16 cellular contexts compared by ENCODE assay signal in genomic region chr14:100070310-100070709, GRCh38. TPM values are rescaled to one million over a fixed set of nuclear protein-coding genes. Genes with fewer than 3 reads are reported as not detected.
DNase-seq lines count a peak whose midpoint lies in the region; ATAC-seq lines count a peak whose summit lies in the region.
"Had no signal": no experiment of that assay in that cellular context is flagged by ENCODE, and none has a peak within 500 bp of the region (broad histone marks: within the 10 kb centered on the region; RNA-seq: fewer than 3 reads in every experiment).

No MANE protein-coding gene starts in this region.

- H3K4me3 ChIP-seq in BLaER1 treated with 17β-estradiol and CSF1 and Interleukin-3, amounts not matched to agents 10 nM and 100 nM = peak overlapping the region in 2 of 10 experiments; percentile 61 to 65; a peak in 2 of 20 replicates
- H3K4me3 ChIP-seq in muscle layer of duodenum (ENCODE audit: low read depth in 1 of 2, low read length in 2 of 2) = no peak overlapping the region
- H3K4me3 ChIP-seq: cardiac muscle cell, gastroesophageal sphincter, MG63 had no signal

- H3K9me3 ChIP-seq in BLaER1 treated with 17β-estradiol and CSF1 and Interleukin-3, amounts not matched to agents 10 nM and 100 nM (replicated peaks in 1 of 11) = no peaks in the 10 kb centered on the region
- H3K9me3 ChIP-seq in KOPT-K1 (ENCODE audit: insufficient read depth, low read length, poor library complexity, severe bottlenecking) (no peaks in the 10 kb centered on the region), muscle layer of duodenum (ENCODE audit: control insufficient read depth in 1 of 2, low read length in 2 of 2) (no peaks in the 10 kb centered on the region)
- H3K9me3 ChIP-seq: gastroesophageal sphincter, MG63 had no signal

- H3K9me3 Mint-ChIP-seq in activated T-helper 1 cell treated with anti-CD3 and anti-CD28 coated beads, Interleukin-12 subunit alpha, Interleukin-12 subunit beta, Interleukin-2, Interleukin-4 antibody, amounts not matched to agents 30 ng/mL and 10 ng/mL and 1 ng/mL, durations not matched to agents 14 hours and 24 hours and 36 hours = no peaks in the 10 kb centered on the region

- H3K4me3 Mint-ChIP-seq in activated T-helper 1 cell treated with anti-CD3 and anti-CD28 coated beads, Interleukin-12 subunit alpha, Interleukin-12 subunit beta, Interleukin-2, Interleukin-4 antibody, amounts not matched to agents 30 ng/mL and 10 ng/mL and 1 ng/mL, durations not matched to agents 14 hours and 24 hours and 36 hours = peak overlapping the region; percentile 88
- H3K4me3 Mint-ChIP-seq: type B pancreatic cell had no signal

- peaks cover 0 to 80% (median 19%) of the 10 kb centered on the region in 11 experiments; a peak in 16 of 22 replicates for H4K20me1 ChIP-seq in BLaER1 treated with 17β-estradiol and CSF1 and Interleukin-3, amounts not matched to agents 10 nM and 100 nM

- no peak for ATAC-seq in HG02885 (IDR thresholded peaks at IDR 0.05; ENCODE audit: poor library complexity, unreplicated experiment)
- ATAC-seq in HG03457 (IDR thresholded peaks at IDR 0.05; ENCODE audit: unreplicated experiment) = no peak
- ATAC-seq: gastroesophageal sphincter had no signal

- peak overlapping the region in 5 of 11 experiments; percentile 5 to 82 (median 77); a peak in 7 of 22 replicates for H3K9ac ChIP-seq in BLaER1 treated with 17β-estradiol and CSF1 and Interleukin-3, amounts not matched to agents 10 nM and 100 nM

- DNase-seq in activated T-helper 1 cell treated with anti-CD3 and anti-CD28 coated beads, Interleukin-12 subunit alpha, Interleukin-12 subunit beta, Interleukin-2, Interleukin-4 antibody, amounts not matched to agents 30 ng/mL and 10 ng/mL and 1 ng/mL, durations not matched to agents 14 hours and 24 hours and 36 hours (ENCODE audit: low spot score) = no peak
- DNase-seq in anterior cingulate cortex (lab: John Stamatoyannopoulos, UW) (no peak), HUDEP-2 (lab: John Stamatoyannopoulos, UW; ENCODE audit: unreplicated experiment in 76 of 76) (no peak)
- DNase-seq: DMS79; MG63; NCI-H2107; Right ventricle myocardium superior; stimulated activated CD4-positive, alpha-beta T cell treated with anti-CD3 and anti-CD28 coated beads, Interleukin-12 subunit alpha, Interleukin-12 subunit beta, amount 100 ng/mL, for 4 hours had no signal

- H3K4me2 ChIP-seq in BLaER1 treated with 17β-estradiol and CSF1 and Interleukin-3, amounts not matched to agents 10 nM and 100 nM = peak overlapping the region; percentile 90 to 100 (median 96)

- peaks cover 83 to 100% (median 100%) of the 10 kb centered on the region in 10 experiments for H3K4me1 ChIP-seq in BLaER1 treated with 17β-estradiol and CSF1 and Interleukin-3, amounts not matched to agents 10 nM and 100 nM
- H3K4me1 ChIP-seq in muscle layer of duodenum (ENCODE audit: control insufficient read depth in 1 of 2, insufficient read depth in 2 of 2, low read length in 2 of 2) = no peaks in the 10 kb centered on the region

- peak overlapping the region; percentile 99 for H3K27ac Mint-ChIP-seq in activated T-helper 1 cell treated with anti-CD3 and anti-CD28 coated beads, Interleukin-12 subunit alpha, Interleukin-12 subunit beta, Interleukin-2, Interleukin-4 antibody, amounts not matched to agents 30 ng/mL and 10 ng/mL and 1 ng/mL, durations not matched to agents 14 hours and 24 hours and 36 hours

- peaks cover 89% of the 10 kb centered on the region for H3K4me1 Mint-ChIP-seq in activated T-helper 1 cell treated with anti-CD3 and anti-CD28 coated beads, Interleukin-12 subunit alpha, Interleukin-12 subunit beta, Interleukin-2, Interleukin-4 antibody, amounts not matched to agents 30 ng/mL and 10 ng/mL and 1 ng/mL, durations not matched to agents 14 hours and 24 hours and 36 hours (ENCODE audit: low read depth)

- H3K27ac ChIP-seq in BLaER1 treated with 17β-estradiol and CSF1 and Interleukin-3, amounts not matched to agents 10 nM and 100 nM = peak overlapping the region in 7 of 11 experiments; percentile 15 to 96 (median 90); a peak in 14 of 22 replicates
- peak overlapping the region; percentile 100 for H3K27ac ChIP-seq in KOPT-K1 (ENCODE audit: low read depth, low read length, poor library complexity, severe bottlenecking)
- H3K27ac ChIP-seq in muscle layer of duodenum (ENCODE audit: low read length) = peak overlapping the region; percentile 0
- H3K27ac ChIP-seq: cardiac muscle cell, gastroesophageal sphincter had no signal

- H3K27me3 Mint-ChIP-seq in activated T-helper 1 cell treated with anti-CD3 and anti-CD28 coated beads, Interleukin-12 subunit alpha, Interleukin-12 subunit beta, Interleukin-2, Interleukin-4 antibody, amounts not matched to agents 30 ng/mL and 10 ng/mL and 1 ng/mL, durations not matched to agents 14 hours and 24 hours and 36 hours (ENCODE audit: insufficient read depth) = no peaks in the 10 kb centered on the region
- H3K27me3 Mint-ChIP-seq: type B pancreatic cell had no signal

- no peaks in the 10 kb centered on the region for H3K27me3 ChIP-seq in BLaER1 treated with 17β-estradiol and CSF1 and Interleukin-3, amounts not matched to agents 10 nM and 100 nM
- no peaks in the 10 kb centered on the region for H3K27me3 ChIP-seq in muscle layer of duodenum (ENCODE audit: low read depth, low read length)
- H3K27me3 ChIP-seq: cardiac muscle cell, gastroesophageal sphincter, MG63 had no signal

- peaks cover 0 to 30% (median 7%) of the 10 kb centered on the region in 11 experiments; a peak in 6 of 22 replicates for H3K36me3 ChIP-seq in BLaER1 treated with 17β-estradiol and CSF1 and Interleukin-3, amounts not matched to agents 10 nM and 100 nM
- H3K36me3 ChIP-seq in KOPT-K1 (ENCODE audit: insufficient read depth, low read length) (peaks cover 58% of the 10 kb centered on the region), muscle layer of duodenum (ENCODE audit: control insufficient read depth in 1 of 2, insufficient read depth in 2 of 2, low read length in 2 of 2) (no peaks in the 10 kb centered on the region)
- H3K36me3 ChIP-seq: cardiac muscle cell, gastroesophageal sphincter, MG63 had no signal

- peaks cover 37% of the 10 kb centered on the region for H3K36me3 Mint-ChIP-seq in activated T-helper 1 cell treated with anti-CD3 and anti-CD28 coated beads, Interleukin-12 subunit alpha, Interleukin-12 subunit beta, Interleukin-2, Interleukin-4 antibody, amounts not matched to agents 30 ng/mL and 10 ng/mL and 1 ng/mL, durations not matched to agents 14 hours and 24 hours and 36 hours (ENCODE audit: low read depth)

- intact Hi-C loops in activated T-helper 1 cell treated with anti-CD3 and anti-CD28 coated beads, Interleukin-12 subunit alpha, Interleukin-12 subunit beta, Interleukin-2, Interleukin-4 antibody, amounts not matched to agents 30 ng/mL and 10 ng/mL and 1 ng/mL, durations not matched to agents 14 hours and 24 hours and 36 hours (cut with micrococcal nuclease) = no loop called here

RNA-seq across cellular contexts. Expression of gene EVL, which starts 5.1 kb away (rescaled TPM):
- 290 and 309 TPM in 2 replicates for total RNA-seq in activated T-helper 1 cell treated with anti-CD3 and anti-CD28 coated beads, Interleukin-12 subunit alpha, Interleukin-12 subunit beta, Interleukin-2, Interleukin-4 antibody, amounts not matched to agents 30 ng/mL and 10 ng/mL and 1 ng/mL, durations not matched to agents 14 hours and 24 hours and 36 hours

Comparison
In these comparisons a context has a peak if more than half of its experiments do, and no peak if none do; other contexts are left out.
1. H3K27ac ChIP-seq: peak in every context shown above with its lines; median percentile 100 in KOPT-K1; 90 in BLaER1 treated with 17β-estradiol and CSF1 and Interleukin-3, amounts not matched to agents 10 nM and 100 nM; 0 in muscle layer of duodenum.